In genomic region chr20:8213831-8214587, GRCh38 we compare ENCODE assay signal across 8 cellular contexts.
DNase-seq lines count a peak whose midpoint lies in the region; ATAC-seq, FAIRE-seq and TF ChIP-seq lines count a peak whose summit lies in the region.

No MANE protein-coding gene starts in this region.

- H3K4me1 ChIP-seq in HepG2 (ENCODE audit: insufficient read depth, low read length) (peaks cover 40% of the 10 kb centered on the region), Karpas-422 (ENCODE audit: low read length) (no peaks in the 10 kb centered on the region)

- POLR2A ChIA-PET in HepG2 (lab: Yijun Ruan, JAX): no interaction called here

- H3K9ac ChIP-seq in HepG2 (ENCODE audit: insufficient read depth, low read depth, low read length) (no peak overlapping the region), Karpas-422 (ENCODE audit: low read length) (no peak overlapping the region)

- intact Hi-C loops in HepG2 (cut with micrococcal nuclease; ENCODE audit: unreplicated experiment): no loop called here

- TF ChIP-seq RAD21 in HepG2 (CRISPR knock-in tag; IDR thresholded peaks at IDR 0.05): no peak

- TF ChIP-seq CTCF in GM13976 (IDR thresholded peaks at IDR 0.05; ENCODE audit: borderline replicate concordance, control extremely low read depth, extremely low read depth, insufficient read depth, missing control alignments): no peak
- TF ChIP-seq CTCF in HepG2 (CRISPR knock-in tag; IDR thresholded peaks at IDR 0.05): no peak

- DNase-seq in GM13976 (ENCODE audit: low spot score): peak; percentile 1
- DNase-seq in HepG2 (ENCODE audit: low spot score): no peak
- no peak for DNase-seq in NCI-H1105 treated with DMSO at 0.1 percent for 48 hours (lab: John Stamatoyannopoulos, UW)
- DNase-seq in Karpas-422: no peak
- DNase-seq in iPS-NIHi11 (ENCODE audit: low spot score): no peak
- no peak for DNase-seq in germinal center (ENCODE audit: low spot score)

- in situ Hi-C loops in GM13976 (cut with MboI; ENCODE audit: low sequenced_read_pairs, unreplicated experiment): no loop called here
- in situ Hi-C loops in HepG2 (cut with HindIII; ENCODE audit: extremely low pct_ligation_motif_present, low pct_unique_long_range_greater_than_20kb): no loop called here

- TF ChIP-seq POLR2A in HepG2 (IDR thresholded peaks at IDR 0.05; ENCODE audit: insufficient read depth in 1 of 2, low read depth in 2 of 2, low read length in 2 of 2): no peak

- H3K36me3 ChIP-seq in HepG2 (replicated peaks in 1 of 2; ENCODE audit: control insufficient read depth in 1 of 2, insufficient read depth in 2 of 2, low read length in 2 of 2): no peaks in the 10 kb centered on the region; a peak in 1 of 5 replicates
- no peaks in the 10 kb centered on the region for H3K36me3 ChIP-seq in Karpas-422 (ENCODE audit: insufficient read depth, low read length)

- 97% methylated on average over 12 of the region's 12 CpGs for WGBS in HepG2 (ENCODE audit: low lambda C conversion rate)

- BruUV-seq in HepG2 (replicated peaks; lab: Mats Ljungman, UMichigan): no TSS peak

- ATAC-seq in GM21381 (IDR thresholded peaks at IDR 0.05; ENCODE audit: unreplicated experiment) (peak; percentile 77), HG03469 (IDR thresholded peaks at IDR 0.05; ENCODE audit: unreplicated experiment) (peak; percentile 91), HepG2 (no peak)

- peaks cover 19% of the 10 kb centered on the region for H3K79me2 ChIP-seq in HepG2 (ENCODE audit: insufficient read depth, low read length)
- H3K79me2 ChIP-seq in Karpas-422 (ENCODE audit: low read length): no peaks in the 10 kb centered on the region

- H3K4me3 ChIP-seq in HepG2 (replicated peaks in 1 of 3; ENCODE audit: insufficient read depth in 1 of 3, low read depth in 2 of 3, low read length in 3 of 3) (no peak overlapping the region), Karpas-422 (ENCODE audit: low read length) (no peak overlapping the region)

- no peaks in the 10 kb centered on the region for H3K9me2 ChIP-seq in Karpas-422 (replicated peaks; ENCODE audit: insufficient read depth, low read length)

- H3K27ac ChIP-seq in HepG2 (ENCODE audit: extremely low read length, insufficient read depth, low read length): no peak overlapping the region
- no peak overlapping the region for H3K27ac ChIP-seq in Karpas-422 (ENCODE audit: low read length)

- H3K27me3 ChIP-seq in HepG2 (ENCODE audit: control insufficient read depth in 1 of 2, insufficient read depth in 2 of 2, low read length in 2 of 2) (no peaks in the 10 kb centered on the region), Karpas-422 (ENCODE audit: low read length) (no peaks in the 10 kb centered on the region; the same call in 1 of the 2 replicates)

- CTCF ChIA-PET in HepG2 (lab: Yijun Ruan, JAX; ENCODE audit: low intra/inter-chr PET ratio, low total read pairs): no interaction called here

- TF ChIP-seq EP300 in HepG2 (IDR thresholded peaks at IDR 0.05; ENCODE audit: low read depth in 2 of 2, low read length in 2 of 2): no peak
- no peak for TF ChIP-seq EP300 in HepG2 (CRISPR knock-in tag; IDR thresholded peaks at IDR 0.05; ENCODE audit: borderline replicate concordance)

- FAIRE-seq in HepG2 (lab: Jason Lieb, UNC): no peak

- H3K4me2 ChIP-seq in HepG2 (ENCODE audit: low read depth, low read length) (no peak overlapping the region), Karpas-422 (ENCODE audit: low read depth, low read length, poor library complexity, severe bottlenecking) (no peak overlapping the region)

- no peaks in the 10 kb centered on the region for H3K9me3 ChIP-seq in HepG2 (ENCODE audit: low read length)
- H3K9me3 ChIP-seq in Karpas-422 (ENCODE audit: low read length): no peaks in the 10 kb centered on the region

- no peak overlapping the region for H2AFZ ChIP-seq in HepG2 (ENCODE audit: low read length)
- no peak overlapping the region for H2AFZ ChIP-seq in Karpas-422 (ENCODE audit: low read length)

- H4K20me1 ChIP-seq in HepG2 (ENCODE audit: insufficient read depth, low read length) (no peaks in the 10 kb centered on the region), Karpas-422 (ENCODE audit: insufficient read depth, low read depth, low read length) (no peaks in the 10 kb centered on the region)

TF ChIP-seq in HepG2, 621 proteins besides CTCF, POLR2A, EP300 and RAD21:
- no peak for TF ChIP-seq BCLAF1 (IDR thresholded peaks at IDR 0.05)
- TF ChIP-seq ZBTB33 (CRISPR knock-in tag; IDR thresholded peaks at IDR 0.05): peak; percentile 69; the same call in 1 of the 2 replicates
